Comparison of ENCODE assay signal across 1 cellular context in the genomic region with DNA sequence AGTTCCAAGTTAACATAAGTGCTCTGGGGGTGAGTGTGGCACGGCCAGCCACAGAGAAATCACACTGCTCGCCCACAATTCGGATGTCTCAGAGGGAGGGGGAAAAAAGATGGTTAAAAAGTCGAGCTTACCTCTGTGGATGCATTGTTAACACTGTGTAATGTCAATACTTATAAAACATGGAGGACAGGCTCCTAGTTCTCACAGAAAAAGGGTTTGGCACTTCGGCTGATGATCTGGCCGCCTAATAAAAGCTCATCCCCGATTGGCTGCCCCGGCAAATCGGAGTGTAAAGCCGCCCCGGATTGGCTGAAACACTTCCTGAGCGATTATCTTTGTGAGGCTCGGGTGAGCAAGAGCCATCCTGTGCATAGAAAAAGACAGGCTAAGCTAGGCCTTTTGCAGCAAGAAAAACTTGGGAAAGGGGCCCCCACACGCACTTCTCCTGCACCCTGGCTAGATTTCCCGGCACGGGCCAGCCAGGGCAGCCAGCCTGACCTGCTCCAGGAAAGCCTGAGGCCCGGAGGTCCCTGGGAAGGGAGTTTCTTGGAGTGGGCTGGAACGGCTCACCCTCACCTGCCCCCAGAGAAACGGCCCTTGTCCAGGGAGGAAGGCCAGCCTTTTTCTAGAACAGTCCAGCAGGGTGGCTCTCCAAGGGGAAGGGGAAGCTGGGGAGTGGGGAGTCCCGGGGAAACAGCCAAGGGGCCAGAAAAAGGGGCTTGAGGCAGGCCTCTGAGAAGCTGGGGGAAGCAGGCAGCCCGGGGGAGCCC.
TF ChIP-seq lines count a peak whose summit lies in the region.

A gene (minus strand): TSS at position 174 of the 770 bp plus-strand sequence. CDS start 29 bp downstream, at position 145.

TF ChIP-seq in HEK293, 187 proteins besides CTCF, POLR2A, EP300 and RAD21 (continued from another document):
- TF ChIP-seq, protein P1, sequence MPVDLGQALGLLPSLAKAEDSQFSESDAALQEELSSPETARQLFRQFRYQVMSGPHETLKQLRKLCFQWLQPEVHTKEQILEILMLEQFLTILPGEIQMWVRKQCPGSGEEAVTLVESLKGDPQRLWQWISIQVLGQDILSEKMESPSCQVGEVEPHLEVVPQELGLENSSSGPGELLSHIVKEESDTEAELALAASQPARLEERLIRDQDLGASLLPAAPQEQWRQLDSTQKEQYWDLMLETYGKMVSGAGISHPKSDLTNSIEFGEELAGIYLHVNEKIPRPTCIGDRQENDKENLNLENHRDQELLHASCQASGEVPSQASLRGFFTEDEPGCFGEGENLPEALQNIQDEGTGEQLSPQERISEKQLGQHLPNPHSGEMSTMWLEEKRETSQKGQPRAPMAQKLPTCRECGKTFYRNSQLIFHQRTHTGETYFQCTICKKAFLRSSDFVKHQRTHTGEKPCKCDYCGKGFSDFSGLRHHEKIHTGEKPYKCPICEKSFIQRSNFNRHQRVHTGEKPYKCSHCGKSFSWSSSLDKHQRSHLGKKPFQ (tag by site-specific recombination; IDR thresholded peaks at IDR 0.05): 0 out of 2 replicates have a peak, but pooled peaks have one; percentile 26
- peak; percentile 84 for TF ChIP-seq ZNF341 (tag by site-specific recombination; IDR thresholded peaks at IDR 0.05; ENCODE audit: low read depth)
- TF ChIP-seq, protein P2, sequence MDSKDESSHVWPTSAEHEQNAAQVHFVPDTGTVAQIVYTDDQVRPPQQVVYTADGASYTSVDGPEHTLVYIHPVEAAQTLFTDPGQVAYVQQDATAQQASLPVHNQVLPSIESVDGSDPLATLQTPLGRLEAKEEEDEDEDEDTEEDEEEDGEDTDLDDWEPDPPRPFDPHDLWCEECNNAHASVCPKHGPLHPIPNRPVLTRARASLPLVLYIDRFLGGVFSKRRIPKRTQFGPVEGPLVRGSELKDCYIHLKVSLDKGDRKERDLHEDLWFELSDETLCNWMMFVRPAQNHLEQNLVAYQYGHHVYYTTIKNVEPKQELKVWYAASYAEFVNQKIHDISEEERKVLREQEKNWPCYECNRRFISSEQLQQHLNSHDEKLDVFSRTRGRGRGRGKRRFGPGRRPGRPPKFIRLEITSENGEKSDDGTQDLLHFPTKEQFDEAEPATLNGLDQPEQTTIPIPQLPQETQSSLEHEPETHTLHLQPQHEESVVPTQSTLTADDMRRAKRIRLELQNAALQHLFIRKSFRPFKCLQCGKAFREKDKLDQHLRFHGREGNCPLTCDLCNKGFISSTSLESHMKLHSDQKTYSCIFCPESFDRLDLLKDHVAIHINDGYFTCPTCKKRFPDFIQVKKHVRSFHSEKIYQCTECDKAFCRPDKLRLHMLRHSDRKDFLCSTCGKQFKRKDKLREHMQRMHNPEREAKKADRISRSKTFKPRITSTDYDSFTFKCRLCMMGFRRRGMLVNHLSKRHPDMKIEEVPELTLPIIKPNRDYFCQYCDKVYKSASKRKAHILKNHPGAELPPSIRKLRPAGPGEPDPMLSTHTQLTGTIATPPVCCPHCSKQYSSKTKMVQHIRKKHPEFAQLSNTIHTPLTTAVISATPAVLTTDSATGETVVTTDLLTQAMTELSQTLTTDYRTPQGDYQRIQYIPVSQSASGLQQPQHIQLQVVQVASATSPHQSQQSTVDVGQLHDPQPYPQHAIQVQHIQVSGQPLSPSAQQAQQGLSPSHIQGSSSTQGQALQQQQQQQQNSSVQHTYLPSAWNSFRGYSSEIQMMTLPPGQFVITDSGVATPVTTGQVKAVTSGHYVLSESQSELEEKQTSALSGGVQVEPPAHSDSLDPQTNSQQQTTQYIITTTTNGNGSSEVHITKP (tag by site-specific recombination; IDR thresholded peaks at IDR 0.05): peak; percentile 19; the same call in 1 of the 2 replicates
